Comparison of ENCODE assay signal across 34 cellular contexts in the genomic region with DNA sequence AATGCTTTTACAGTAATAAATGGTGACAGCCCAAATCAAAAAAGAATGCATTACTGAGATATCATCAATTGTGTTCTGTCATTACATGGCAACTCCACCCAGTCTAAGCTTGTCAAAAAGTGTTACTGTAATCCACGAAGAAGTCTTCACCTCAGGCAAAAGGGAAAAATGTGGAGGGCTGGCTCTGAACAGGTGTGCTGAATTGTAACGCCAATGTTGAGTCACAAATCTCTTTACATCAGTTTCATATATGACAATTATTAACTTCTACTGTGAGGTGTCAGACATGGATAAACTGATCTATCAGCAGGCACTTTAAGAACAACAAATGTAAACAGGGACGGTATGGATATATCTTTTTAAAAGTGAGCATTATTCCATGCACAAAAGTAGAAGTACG.
DNase-seq lines count a peak whose midpoint lies in the region; ATAC-seq and TF ChIP-seq lines count a peak whose summit lies in the region.
"Had no signal": no experiment of that assay in that cellular context is flagged by ENCODE, and none has a peak within 500 bp of the region (broad histone marks: within the 10 kb centered on the region; RNA-seq: fewer than 3 reads in every experiment).

No MANE protein-coding gene starts in this region.

- H3K4me1 ChIP-seq in left ventricle myocardium inferior, result no peaks in the 10 kb centered on the region
- H3K4me1 ChIP-seq: gastroesophageal sphincter, lower lobe of right lung, stomach, tibial artery had no signal

- ATAC-seq in GM18907 (IDR thresholded peaks at IDR 0.05; ENCODE audit: unreplicated experiment), result peak; percentile 88
- peak; percentile 64 for ATAC-seq in HG02678 (IDR thresholded peaks at IDR 0.05; ENCODE audit: unreplicated experiment)
- peak; percentile 87 for ATAC-seq in HG03342 (IDR thresholded peaks at IDR 0.05; ENCODE audit: unreplicated experiment)
- peak; percentile 75 for ATAC-seq in esophagus mucosa
- no peak for ATAC-seq in activated naive CD4-positive, alpha-beta T cell treated with anti-CD3 and anti-CD28 coated beads, Interleukin-2, amount 50 U/mL, for 72 hours
- ATAC-seq: gastroesophageal sphincter; lower lobe of right lung; naive thymus-derived CD4-positive, alpha-beta T cell; Right ventricle myocardium inferior; sciatic nerve had no signal

- peaks cover 18% of the 10 kb centered on the region for H3K9me3 ChIP-seq in left ventricle myocardium inferior (replicated peaks)
- H3K9me3 ChIP-seq: gastroesophageal sphincter had no signal

- no peak overlapping the region for H3K27ac ChIP-seq in left ventricle myocardium inferior (replicated peaks)
- H3K27ac ChIP-seq: dorsolateral prefrontal cortex, gastroesophageal sphincter, lower lobe of right lung, stomach, tibial artery had no signal

- no peak for DNase-seq in activated CD4-positive, alpha-beta T cell treated with anti-CD3 and anti-CD28 coated beads for 48 hours
- DNase-seq in activated naive CD4-positive, alpha-beta T cell treated with anti-CD3 and anti-CD28 coated beads, Interleukin-2, amount 50 U/mL, for 72 hours (ENCODE audit: low spot score in 2 of 2), result no peak
- no peak for DNase-seq in left ventricle myocardium inferior
- DNase-seq: activated CD4-positive, alpha-beta T cell treated with anti-CD3 and anti-CD28 coated beads, Interleukin-2, amount 50 U/mL, for 4 hours; activated CD8-positive, alpha-beta memory T cell treated with anti-CD3 and anti-CD28 coated beads, Interleukin-2, amount 50 U/mL, for 48 hours; activated naive CD4-positive, alpha-beta T cell treated with anti-CD3 and anti-CD28 coated beads, Interleukin-2, amount 50 U/mL, for 16 hours; amniotic stem cell; CD8-positive, alpha-beta memory T cell; DMS 273 treated with DMSO at 0.1 percent for 48 hours; dorsolateral prefrontal cortex; EL; Kasumi-1; kidney glomerular epithelial cell; lower lobe of right lung; naive thymus-derived CD4-positive, alpha-beta T cell; NCI-H1417; NCI-H2081; NCI-H524 treated with DMSO at 0.1 percent for 48 hours; nucleus accumbens; stimulated activated CD4-positive, alpha-beta T cell treated with anti-CD3 and anti-CD28 coated beads, Interleukin-12 subunit alpha, Interleukin-12 subunit beta, amount 100 ng/mL, for 4 hours; stimulated activated CD4-positive, alpha-beta T cell treated with anti-CD3 and anti-CD28 coated beads, Interleukin-2, amount 100 ng/mL, for 48 hours; stomach; T-helper 2 cell; tibial artery had no signal

- peaks cover 6 to 8% of the 10 kb centered on the region in 2 donors for H3K9me3 Mint-ChIP-seq in activated naive CD4-positive, alpha-beta T cell treated with anti-CD3 and anti-CD28 coated beads, Interleukin-2, amount 50 U/mL, for 72 hours

- no peak for TF ChIP-seq CTCF in left ventricle myocardium inferior (IDR thresholded peaks at IDR 0.05; ENCODE audit: borderline replicate concordance)

- peaks cover 46% of the 10 kb centered on the region for H3K36me3 ChIP-seq in left ventricle myocardium inferior
- H3K36me3 ChIP-seq: lower lobe of right lung had no signal

- H3K27me3 ChIP-seq in left ventricle myocardium inferior (ENCODE audit: low read depth), result no peaks in the 10 kb centered on the region
- H3K27me3 ChIP-seq: dorsolateral prefrontal cortex, gastroesophageal sphincter, stomach, tibial artery had no signal

- no peak overlapping the region for H3K27ac Mint-ChIP-seq in activated naive CD4-positive, alpha-beta T cell treated with anti-CD3 and anti-CD28 coated beads, Interleukin-2, amount 50 U/mL, for 72 hours
- H3K27ac Mint-ChIP-seq: activated T-helper 1 cell treated with anti-CD3 and anti-CD28 coated beads, Interleukin-12 subunit alpha, Interleukin-12 subunit beta, Interleukin-2, Interleukin-4 antibody, amounts not matched to agents 30 ng/mL and 10 ng/mL and 1 ng/mL, durations not matched to agents 14 hours and 24 hours and 36 hours; brain; CD8-positive, alpha-beta memory T cell; naive thymus-derived CD4-positive, alpha-beta T cell; progenitor cell of endocrine pancreas had no signal

- no peak overlapping the region for H3K4me3 ChIP-seq in left ventricle myocardium inferior
- H3K4me3 ChIP-seq: dorsolateral prefrontal cortex, gastroesophageal sphincter, lower lobe of right lung, stomach, tibial artery had no signal

- intact Hi-C loops in left ventricle myocardium inferior (cut with micrococcal nuclease), result no loop called here

- peaks cover 20 to 27% of the 10 kb centered on the region in 2 donors for H3K36me3 Mint-ChIP-seq in activated naive CD4-positive, alpha-beta T cell treated with anti-CD3 and anti-CD28 coated beads, Interleukin-2, amount 50 U/mL, for 72 hours

Comparison
In these comparisons a context has a peak if more than half of its experiments do, and no peak if none do; other contexts are left out.
1. ATAC-seq: peak in GM18907 (single experiment), HG02678 (single experiment), HG03342 (single experiment) and esophagus mucosa (single experiment); none in activated naive CD4-positive, alpha-beta T cell treated with anti-CD3 and anti-CD28 coated beads, Interleukin-2, amount 50 U/mL, for 72 hours (0 of 2).